ENCODE assay signal across 12 cellular contexts in the genomic region with DNA sequence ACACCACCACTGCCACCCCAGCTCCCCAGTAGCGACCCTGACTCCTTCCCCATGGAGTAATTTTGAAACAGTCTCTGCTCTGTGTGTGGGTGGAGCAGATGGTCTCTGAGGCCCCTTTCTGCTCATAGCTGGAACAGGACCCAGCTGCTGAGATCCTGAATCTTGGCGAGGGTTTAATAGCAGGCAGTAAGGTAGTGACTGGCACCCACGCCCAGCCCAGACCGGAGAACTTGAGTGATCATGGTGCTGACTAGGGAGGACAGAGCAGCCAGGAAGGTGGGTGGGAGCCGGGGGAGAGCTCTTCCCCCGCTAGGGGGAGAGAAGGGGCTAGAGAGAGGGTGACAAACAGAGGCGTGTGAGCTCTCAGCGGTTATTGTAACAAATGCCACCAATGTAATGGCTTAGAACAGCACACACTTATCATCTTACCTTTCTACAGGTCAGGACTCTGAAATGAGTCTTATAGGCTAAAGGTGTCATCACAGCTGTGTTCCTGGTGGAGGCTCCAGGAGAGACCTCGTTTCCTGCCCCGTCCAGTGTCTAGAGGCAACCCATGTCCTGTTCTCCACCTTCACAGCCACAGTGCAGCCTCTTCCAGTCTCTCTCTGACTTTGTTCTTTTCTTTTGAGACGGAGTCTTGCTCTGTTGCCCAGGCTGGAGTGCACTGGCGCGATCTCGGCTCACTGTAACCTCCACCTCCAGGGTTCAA. TPM values are rescaled to one million over a fixed set of nuclear protein-coding genes. Genes with fewer than 3 reads are reported as not detected.
A peak's percentile ranks its signal among the peaks of the same experiment; 100 is the strongest.
DNase-seq lines count a peak whose midpoint lies in the region; TF ChIP-seq lines count a peak whose summit lies in the region.
"Had no signal": no experiment of that assay in that cellular context is flagged by ENCODE, and none has a peak within 500 bp of the region (broad histone marks: within the 10 kb centered on the region; RNA-seq: fewer than 3 reads in every experiment).

No MANE protein-coding gene starts in this region.

- CTCF ChIA-PET in OCI-LY7 (lab: Charles Lee; ENCODE audit: unreplicated experiment), result no interaction called here

- H3K4me3 ChIP-seq in OCI-LY7 (ENCODE audit: low read depth, low read length, poor library complexity, severe bottlenecking), result no peak overlapping the region

- H4K20me1 ChIP-seq in OCI-LY7 (ENCODE audit: insufficient read depth, low read length), result no peaks in the 10 kb centered on the region

- DNase-seq in activated T-cell treated with anti-CD3 and anti-CD28 coated beads, Interleukin-2, amount 50 U/mL, for 24 hours, result no peak
- DNase-seq in activated T-cell treated with anti-CD3 and anti-CD28 coated beads for 4 hours (no peak), OCI-LY7 (ENCODE audit: low spot score) (peak; percentile 17), T-helper 9 cell (no peak), endothelial cell (ENCODE audit: low spot score) (no peak)
- peak; percentile 39 for DNase-seq in stimulated activated CD8-positive, alpha-beta memory T cell treated with anti-CD3 and anti-CD28 coated beads, Interleukin-4, amount 100 ng/mL, for 48 hours
- DNase-seq: immature natural killer cell; NCI-H1436; NCI-H82; SHP77; stimulated activated naive CD4-positive, alpha-beta T cell treated with Interleukin-2 at 50 U/mL for 16 hours had no signal

- peaks cover 9% of the 10 kb centered on the region for H3K4me1 Mint-ChIP-seq in activated T-cell treated with anti-CD3 and anti-CD28 coated beads, Interleukin-2, amount 50 U/mL, for 24 hours (ENCODE audit: low read depth)
- H3K4me1 Mint-ChIP-seq in endothelial cell (ENCODE audit: unreplicated experiment), result no peaks in the 10 kb centered on the region
- H3K4me1 Mint-ChIP-seq: immature natural killer cell had no signal

- POLR2A ChIA-PET in OCI-LY7 (lab: Charles Lee), result interaction anchor here (0.9 kb wide), 1 partner anchor 32 kb away, joined by 3 read pairs; the partner anchor contains the start of gene ALKBH7

- H3K27ac ChIP-seq in OCI-LY7 (ENCODE audit: low read depth, low read length, poor library complexity, severe bottlenecking), result no peak overlapping the region

- no peaks in the 10 kb centered on the region; the same call in 1 of the 2 replicates for H3K9me3 ChIP-seq in OCI-LY7 (ENCODE audit: low read length)

- H3K9me2 ChIP-seq in OCI-LY7 (ENCODE audit: insufficient read depth, low read length), result no peaks in the 10 kb centered on the region

- peaks cover 17% of the 10 kb centered on the region for H3K36me3 Mint-ChIP-seq in activated T-cell treated with anti-CD3 and anti-CD28 coated beads, Interleukin-2, amount 50 U/mL, for 24 hours (ENCODE audit: low read depth)
- H3K36me3 Mint-ChIP-seq in endothelial cell (ENCODE audit: low read depth, unreplicated experiment), result no peaks in the 10 kb centered on the region
- H3K36me3 Mint-ChIP-seq: immature natural killer cell had no signal

- no peaks in the 10 kb centered on the region for H3K36me3 ChIP-seq in OCI-LY7 (ENCODE audit: insufficient read depth, low read length)

- no peaks in the 10 kb centered on the region for H3K4me1 ChIP-seq in OCI-LY7 (ENCODE audit: insufficient read depth, low read length, poor library complexity, severe bottlenecking)

- H3K4me2 ChIP-seq in OCI-LY7 (ENCODE audit: low read length), result no peak overlapping the region

- no peaks in the 10 kb centered on the region for H3K9me3 Mint-ChIP-seq in activated T-cell treated with anti-CD3 and anti-CD28 coated beads, Interleukin-2, amount 50 U/mL, for 24 hours
- H3K9me3 Mint-ChIP-seq in endothelial cell (ENCODE audit: unreplicated experiment), result peaks cover 11% of the 10 kb centered on the region
- H3K9me3 Mint-ChIP-seq: immature natural killer cell had no signal

- BruUV-seq in OCI-LY7 (replicated peaks; lab: Mats Ljungman, UMichigan), result no TSS peak

- no peak overlapping the region for H2AFZ ChIP-seq in OCI-LY7 (ENCODE audit: low read length)

- H3K79me2 ChIP-seq in OCI-LY7 (ENCODE audit: insufficient read depth, low read depth, low read length), result no peaks in the 10 kb centered on the region

- TF ChIP-seq CTCF in OCI-LY7 (conservative IDR thresholded peaks at IDR 0.05; ENCODE audit: low read length), result peak; percentile 34; the same call in 1 of the 2 replicates
- TF ChIP-seq CTCF in endothelial cell (IDR thresholded peaks at IDR 0.05; ENCODE audit: unreplicated experiment), result no peak

- intact Hi-C loops in OCI-LY7 (cut with micrococcal nuclease; ENCODE audit: unreplicated experiment), result no loop called here

- H3K4me3 Mint-ChIP-seq in activated T-cell treated with anti-CD3 and anti-CD28 coated beads, Interleukin-2, amount 50 U/mL, for 24 hours, result no peak overlapping the region
- no peak overlapping the region for H3K4me3 Mint-ChIP-seq in endothelial cell (ENCODE audit: unreplicated experiment)
- H3K4me3 Mint-ChIP-seq: immature natural killer cell had no signal

- H3K27ac Mint-ChIP-seq in activated T-cell treated with anti-CD3 and anti-CD28 coated beads, Interleukin-2, amount 50 U/mL, for 24 hours, result peak overlapping the region; percentile 76
- no peak overlapping the region for H3K27ac Mint-ChIP-seq in endothelial cell (ENCODE audit: unreplicated experiment)
- H3K27ac Mint-ChIP-seq: immature natural killer cell had no signal

- no peaks in the 10 kb centered on the region for H3K27me3 Mint-ChIP-seq in activated T-cell treated with anti-CD3 and anti-CD28 coated beads, Interleukin-2, amount 50 U/mL, for 24 hours
- H3K27me3 Mint-ChIP-seq in endothelial cell (ENCODE audit: unreplicated experiment), result no peaks in the 10 kb centered on the region

RNA-seq across cellular contexts. Expression of gene ACER1, which starts 7.2 kb away (rescaled TPM):
- total RNA-seq in OCI-LY7 (2014; rRNA removed; shearing (Covaris generic)), result not detected in 2 replicates
- total RNA-seq in OCI-LY7 (2022) (not detected in 2 replicates), endothelial cell (ENCODE audit: unreplicated experiment) (not detected)
- total RNA-seq: mesenteric fat pad had no signal

RNA-seq across cellular contexts. Expression of gene CLPP, which starts 20.7 kb away (rescaled TPM):
- total RNA-seq in OCI-LY7 (2014; rRNA removed; shearing (Covaris generic)), result 73.5 and 115 TPM in 2 replicates
- total RNA-seq in OCI-LY7 (2022) (114 and 124 TPM in 2 replicates), endothelial cell (ENCODE audit: unreplicated experiment) (105 TPM)

RNA-seq across cellular contexts. Expression of gene ALKBH7, which starts 31.9 kb away (rescaled TPM):
- total RNA-seq in OCI-LY7 (2014; rRNA removed; shearing (Covaris generic)), result 35.8 and 61.0 TPM in 2 replicates
- total RNA-seq in OCI-LY7 (2022) (74.2 and 75.9 TPM in 2 replicates), endothelial cell (ENCODE audit: unreplicated experiment) (66.8 TPM)

RNA-seq across cellular contexts. Expression of gene PSPN, which starts 35.1 kb away (rescaled TPM):
- total RNA-seq in OCI-LY7 (2014; rRNA removed; shearing (Covaris generic)), result 1.4 and 1.6 TPM in 2 replicates
- 2.1 and 2.9 TPM in 2 replicates for total RNA-seq in OCI-LY7 (2022)
- total RNA-seq in endothelial cell (ENCODE audit: unreplicated experiment), result 4.6 TPM

RNA-seq across cellular contexts. Expression of gene GTF2F1, which starts 52.3 kb away (rescaled TPM):
- total RNA-seq in OCI-LY7 (2014; rRNA removed; shearing (Covaris generic)), result 31.1 and 44.4 TPM in 2 replicates
- total RNA-seq in OCI-LY7 (2022), result 43.2 and 47.7 TPM in 2 replicates
- total RNA-seq in endothelial cell (ENCODE audit: unreplicated experiment), result 95.5 TPM

Comparison
In these comparisons a context has a peak if more than half of its experiments do, and no peak if none do; other contexts are left out.
1. DNase-seq: peak in OCI-LY7 (single experiment) and stimulated activated CD8-positive, alpha-beta memory T cell treated with anti-CD3 and anti-CD28 coated beads, Interleukin-4, amount 100 ng/mL, for 48 hours (single experiment); none in activated T-cell treated with anti-CD3 and anti-CD28 coated beads, Interleukin-2, amount 50 U/mL, for 24 hours (single experiment), activated T-cell treated with anti-CD3 and anti-CD28 coated beads for 4 hours (single experiment), T-helper 9 cell (single experiment) and endothelial cell (single experiment).